20 cellular contexts compared by ENCODE assay signal in genomic region chr16:87366930-87367329, GRCh38.
"Had no signal": no experiment of that assay in that cellular context is flagged by ENCODE, and none has a peak within 500 bp of the region (broad histone marks: within the 10 kb centered on the region; RNA-seq: fewer than 3 reads in every experiment).

No MANE protein-coding gene starts in this region.

- ATAC-seq: left lobe of liver; naive thymus-derived CD8-positive, alpha-beta T cell; psoas muscle; sciatic nerve; stimulated activated memory B cell treated with anti-CD40 and anti-IgM and Interleukin-4, amounts not matched to agents 10 μg/mL and 1 μg/mL and 100 μg/mL, for 72 hours had no signal

- H3K9me3 ChIP-seq: mucosa of descending colon, neutrophil, psoas muscle, spleen, testis, tibial nerve had no signal

- H3K27me3 ChIP-seq: dorsolateral prefrontal cortex, neutrophil, spleen, testis, tibial nerve had no signal

- H3K4me3 ChIP-seq: dorsolateral prefrontal cortex, mucosa of descending colon, psoas muscle, spleen, testis, tibial nerve had no signal

- H3K27ac ChIP-seq: neutrophil, spleen, testis, tibial nerve had no signal

- H3K9me3 Mint-ChIP-seq: naive thymus-derived CD8-positive, alpha-beta T cell; stimulated activated memory B cell treated with anti-CD40 and anti-IgM and Interleukin-4, amounts not matched to agents 10 μg/mL and 1 μg/mL and 100 μg/mL, for 72 hours; stimulated activated naive CD8-positive, alpha-beta T cell treated with anti-CD3 and anti-CD28 coated beads, Interleukin-15, Interleukin-2, amounts not matched to agents 100 ng/mL and 50 ng/mL, for 24 hours had no signal

- H3K4me3 Mint-ChIP-seq: naive thymus-derived CD8-positive, alpha-beta T cell; stimulated activated memory B cell treated with anti-CD40 and anti-IgM and Interleukin-4, amounts not matched to agents 10 μg/mL and 1 μg/mL and 100 μg/mL, for 72 hours had no signal

- DNase-seq: cortex of kidney; dorsolateral prefrontal cortex; effector CD8-positive, alpha-beta T cell; foreskin melanocyte; islet precursor cell; naive thymus-derived CD8-positive, alpha-beta T cell; retina; spleen; stimulated activated CD4-positive, alpha-beta T cell treated with anti-CD3 and anti-CD28 coated beads, Interleukin-15, amount 100 ng/mL, for 24 hours; stimulated activated CD4-positive, alpha-beta T cell treated with anti-CD3 and anti-CD28 coated beads, Interleukin-1b, Interleukin-23, amount 100 ng/mL, for 48 hours; stimulated activated CD4-positive, alpha-beta T cell treated with anti-CD3 and anti-CD28 coated beads, Interleukin-4, amount 100 ng/mL, for 24 hours; testis had no signal

- H3K36me3 ChIP-seq: neutrophil had no signal

- H3K27me3 Mint-ChIP-seq: naive thymus-derived CD8-positive, alpha-beta T cell; stimulated activated memory B cell treated with anti-CD40 and anti-IgM and Interleukin-4, amounts not matched to agents 10 μg/mL and 1 μg/mL and 100 μg/mL, for 72 hours; stimulated activated naive CD8-positive, alpha-beta T cell treated with anti-CD3 and anti-CD28 coated beads, Interleukin-15, Interleukin-2, amounts not matched to agents 100 ng/mL and 50 ng/mL, for 24 hours had no signal
